ENCODE assay signal across 10 cellular contexts in genomic region chr21:42537106-42537742, GRCh38. TPM values are rescaled to one million over a fixed set of nuclear protein-coding genes. Genes with fewer than 3 reads are reported as not detected.
A peak's percentile ranks its signal among the peaks of the same experiment; 100 is the strongest.
DNase-seq lines count a peak whose midpoint lies in the region; ATAC-seq and TF ChIP-seq lines count a peak whose summit lies in the region.
"Had no signal": no experiment of that assay in that cellular context is flagged by ENCODE, and none has a peak within 500 bp of the region (broad histone marks: within the 10 kb centered on the region; RNA-seq: fewer than 3 reads in every experiment).

No MANE protein-coding gene starts in this region.

- H3K4me1 ChIP-seq in HEK293 (ENCODE audit: control insufficient read depth, insufficient read depth, low read length): peaks cover 10% of the 10 kb centered on the region; the same call in 1 of the 2 replicates

- H3K9me3 ChIP-seq in HEK293 (ENCODE audit: control insufficient read depth, insufficient read depth, low read depth, low read length): no peaks in the 10 kb centered on the region
- H3K9me3 ChIP-seq: SJCRH30 had no signal

- peaks cover 18% of the 10 kb centered on the region for H3K4me1 Mint-ChIP-seq in activated CD8-positive, alpha-beta T cell treated with anti-CD3 and anti-CD28 coated beads, Interleukin-2, amount 10 ng/mL, durations not matched to agents 7 days and 5 days (ENCODE audit: low read depth)
- H3K4me1 Mint-ChIP-seq in natural killer cell (no peaks in the 10 kb centered on the region), glutamatergic neuron (ENCODE audit: low read depth, unreplicated experiment) (peaks cover 18% of the 10 kb centered on the region)

- no peaks in the 10 kb centered on the region for H3K9me3 Mint-ChIP-seq in activated CD8-positive, alpha-beta T cell treated with anti-CD3 and anti-CD28 coated beads, Interleukin-2, amount 10 ng/mL, durations not matched to agents 7 days and 5 days (ENCODE audit: insufficient read depth)
- no peaks in the 10 kb centered on the region for H3K9me3 Mint-ChIP-seq in natural killer cell
- H3K9me3 Mint-ChIP-seq in glutamatergic neuron (ENCODE audit: unreplicated experiment): peaks cover 3% of the 10 kb centered on the region

- no peak overlapping the region for H3K27ac ChIP-seq in HEK293 (ENCODE audit: extremely low read depth, low read depth, low read length)
- H3K27ac ChIP-seq: 22Rv1, SJCRH30 had no signal

- H3K36me3 ChIP-seq in HEK293 (ENCODE audit: control insufficient read depth in 2 of 2, insufficient read depth in 1 of 2, low read length in 2 of 2): peaks cover 0 to 6% of the 10 kb centered on the region in 2 experiments; a peak in 1 of 3 replicates
- H3K36me3 ChIP-seq: SJCRH30 had no signal

- no peak overlapping the region for H3K4me3 Mint-ChIP-seq in activated CD8-positive, alpha-beta T cell treated with anti-CD3 and anti-CD28 coated beads, Interleukin-2, amount 10 ng/mL, durations not matched to agents 7 days and 5 days
- H3K4me3 Mint-ChIP-seq in natural killer cell (no peak overlapping the region), glutamatergic neuron (ENCODE audit: unreplicated experiment) (no peak overlapping the region)

- H3K4me3 ChIP-seq in HEK293 (ENCODE audit: low read depth, low read length): no peak overlapping the region
- H3K4me3 ChIP-seq: SJCRH30 had no signal

- DNase-seq in DMS 273 (lab: John Stamatoyannopoulos, UW; ENCODE audit: unreplicated experiment): peak; percentile 18
- DNase-seq in DMS 273 treated with DMSO at 0.1 percent for 48 hours (lab: John Stamatoyannopoulos, UW): no peak
- DNase-seq in activated CD8-positive, alpha-beta T cell treated with anti-CD3 and anti-CD28 coated beads, Interleukin-2, amount 10 ng/mL, durations not matched to agents 7 days and 5 days: peak; percentile 51
- DNase-seq in natural killer cell: no peak
- DNase-seq in retina: no peak
- DNase-seq in glutamatergic neuron: no peak

- H3K27ac Mint-ChIP-seq in activated CD8-positive, alpha-beta T cell treated with anti-CD3 and anti-CD28 coated beads, Interleukin-2, amount 10 ng/mL, durations not matched to agents 7 days and 5 days: no peak overlapping the region
- H3K27ac Mint-ChIP-seq in natural killer cell: no peak overlapping the region
- H3K27ac Mint-ChIP-seq in glutamatergic neuron (ENCODE audit: unreplicated experiment): no peak overlapping the region

- peak; percentile 55 for ATAC-seq in activated CD8-positive, alpha-beta T cell treated with anti-CD3 and anti-CD28 coated beads, Interleukin-2, amount 10 ng/mL, durations not matched to agents 7 days and 5 days
- ATAC-seq in natural killer cell (peak in 2 of 3 donors; percentile 52 to 64), HG02885 (IDR thresholded peaks at IDR 0.05; ENCODE audit: poor library complexity, unreplicated experiment) (no peak)

- CTCF ChIA-PET in HEK293 (lab: Yijun Ruan, JAX): interaction anchor here (0.6 to 3.3 kb wide), 6 partner anchors 23 to 392 kb away, joined by 3 to 10 read pairs (median 4); no protein-coding TSS in a partner anchor
- CTCF ChIA-PET in activated CD8-positive, alpha-beta T cell treated with anti-CD3 and anti-CD28 coated beads, Interleukin-2, amount 10 ng/mL, durations not matched to agents 7 days and 5 days (lab: Charles Lee): interaction anchor here (0.8 to 6.7 kb wide), 12 partner anchors 10 to 227 kb away, joined by 3 to 56 read pairs (median 5); partner anchors contain the start of gene SLC37A1

- peaks cover 26% of the 10 kb centered on the region for H3K36me3 Mint-ChIP-seq in activated CD8-positive, alpha-beta T cell treated with anti-CD3 and anti-CD28 coated beads, Interleukin-2, amount 10 ng/mL, durations not matched to agents 7 days and 5 days (ENCODE audit: low read depth)
- H3K36me3 Mint-ChIP-seq in natural killer cell: no peaks in the 10 kb centered on the region
- H3K36me3 Mint-ChIP-seq in glutamatergic neuron (ENCODE audit: unreplicated experiment): no peaks in the 10 kb centered on the region

- intact Hi-C loops in natural killer cell (cut with micrococcal nuclease): no loop called here

- TF ChIP-seq CTCF in HEK293 (tag by site-specific recombination; IDR thresholded peaks at IDR 0.05) (peak; percentile 73), natural killer cell (IDR thresholded peaks at IDR 0.05) (peak; percentile 25), glutamatergic neuron (IDR thresholded peaks at IDR 0.05; ENCODE audit: partially characterized antibody, unreplicated experiment) (no peak)

- POLR2A ChIA-PET in HEK293 (lab: Yijun Ruan, JAX): interaction anchor here (0.6 kb wide), 1 partner anchor 137 kb away, joined by 3 read pairs; no protein-coding TSS in a partner anchor
- POLR2A ChIA-PET in activated CD8-positive, alpha-beta T cell treated with anti-CD3 and anti-CD28 coated beads, Interleukin-2, amount 10 ng/mL, durations not matched to agents 7 days and 5 days (lab: Charles Lee): interaction anchor here (1.4 kb wide), 1 partner anchor 356 kb away, joined by 4 read pairs; the partner anchor contains the start of gene NDUFV3

- no peaks in the 10 kb centered on the region for H3K27me3 Mint-ChIP-seq in activated CD8-positive, alpha-beta T cell treated with anti-CD3 and anti-CD28 coated beads, Interleukin-2, amount 10 ng/mL, durations not matched to agents 7 days and 5 days (ENCODE audit: low read depth)
- H3K27me3 Mint-ChIP-seq in natural killer cell (ENCODE audit: low read depth in 2 of 2) (no peaks in the 10 kb centered on the region), glutamatergic neuron (ENCODE audit: unreplicated experiment) (no peaks in the 10 kb centered on the region)

TF ChIP-seq in HEK293, 187 proteins besides CTCF, POLR2A, EP300 and RAD21:
- TF ChIP-seq ZNF423 (tag by site-specific recombination; IDR thresholded peaks at IDR 0.05): peak; percentile 32; the same call in 1 of the 2 replicates
- TF ChIP-seq ZNF112 (tag by site-specific recombination; IDR thresholded peaks at IDR 0.05): no peak
- TF ChIP-seq GLIS1 (tag by site-specific recombination; IDR thresholded peaks at IDR 0.05): peak; percentile 98
- 0 out of 2 replicates have a peak, but pooled peaks have one; percentile 35 for TF ChIP-seq ZNF18 (tag by site-specific recombination; IDR thresholded peaks at IDR 0.05)
- TF ChIP-seq ZIC2 (tag by site-specific recombination; IDR thresholded peaks at IDR 0.05): 0 out of 2 replicates have a peak, but pooled peaks have one; percentile 33
- TF ChIP-seq ZNF561 (tag by site-specific recombination; IDR thresholded peaks at IDR 0.05; ENCODE audit: borderline replicate concordance): 0 out of 2 replicates have a peak, but pooled peaks have one; percentile 54

RNA-seq across cellular contexts. Expression of gene SLC37A1, which starts 23.6 kb away (rescaled TPM):
- total RNA-seq in activated CD8-positive, alpha-beta T cell treated with anti-CD3 and anti-CD28 coated beads, Interleukin-2, amount 10 ng/mL, durations not matched to agents 7 days and 5 days: 10 to 100 TPM; 18.9 to 19.2 TPM
- total RNA-seq in natural killer cell (10 to 100 TPM; 24.8 to 25.8 (median 25.3) TPM), glutamatergic neuron (ENCODE audit: unreplicated experiment) (65.7 TPM)
- total RNA-seq: SJCRH30 had no signal

RNA-seq across cellular contexts. Expression of gene RSPH1, which starts 41.2 kb away (rescaled TPM):
- total RNA-seq in activated CD8-positive, alpha-beta T cell treated with anti-CD3 and anti-CD28 coated beads, Interleukin-2, amount 10 ng/mL, durations not matched to agents 7 days and 5 days: not detected
- total RNA-seq in natural killer cell (under 1 TPM in 1 of 3 donors, not detected in 2; 0.16 TPM), glutamatergic neuron (ENCODE audit: unreplicated experiment) (0.42 TPM)
- total RNA-seq: SJCRH30 had no signal

Comparison
In these comparisons a context has a peak if more than half of its experiments do, and no peak if none do; other contexts are left out.
1. DNase-seq: peak in DMS 273 (single experiment) and activated CD8-positive, alpha-beta T cell treated with anti-CD3 and anti-CD28 coated beads, Interleukin-2, amount 10 ng/mL, durations not matched to agents 7 days and 5 days (single experiment); none in DMS 273 treated with DMSO at 0.1 percent for 48 hours (single experiment), natural killer cell (single experiment), retina (single experiment) and glutamatergic neuron (single experiment).